ENCODE assay signal across 9 cellular contexts in genomic region chr5:95261369-95262175, GRCh38. TPM values are rescaled to one million over a fixed set of nuclear protein-coding genes. Genes with fewer than 3 reads are reported as not detected.
DNase-seq lines count a peak whose midpoint lies in the region; ATAC-seq, FAIRE-seq and TF ChIP-seq lines count a peak whose summit lies in the region.
"Had no signal": no experiment of that assay in that cellular context is flagged by ENCODE, and none has a peak within 500 bp of the region (broad histone marks: within the 10 kb centered on the region; RNA-seq: fewer than 3 reads in every experiment).

No MANE protein-coding gene starts in this region.

- intact Hi-C loops in Right ventricle myocardium superior (cut with DNase I), result no loop called here
- intact Hi-C loops in cardiac septum (cut with DNase I), result loop anchor here (5.0 kb wide), 1 partner anchor 294 kb away; no protein-coding TSS in a partner anchor
- intact Hi-C loops in kidney (cut with DNase I), result no loop called here

- no peak overlapping the region for H2AFZ ChIP-seq in OCI-LY3 (ENCODE audit: low read depth, low read length)

- no peak overlapping the region for H3K9ac ChIP-seq in OCI-LY3 (ENCODE audit: low read length)
- H3K9ac ChIP-seq in kidney (ENCODE audit: low read length in 2 of 2), result no peak overlapping the region

- H3K4me1 ChIP-seq in OCI-LY3 (ENCODE audit: low read length) (no peaks in the 10 kb centered on the region), small intestine (ENCODE audit: control insufficient read depth in 2 of 2, insufficient read depth in 1 of 2, low read depth in 1 of 2, low read length in 1 of 2) (no peaks in the 10 kb centered on the region), kidney (ENCODE audit: control insufficient read depth in 1 of 2, insufficient read depth in 1 of 2, low read depth in 1 of 2, low read length in 2 of 2) (no peaks in the 10 kb centered on the region)

- H3K27me3 ChIP-seq in OCI-LY3 (ENCODE audit: low read depth, low read length), result no peaks in the 10 kb centered on the region
- no peaks in the 10 kb centered on the region for H3K27me3 ChIP-seq in small intestine (ENCODE audit: control insufficient read depth in 2 of 2, insufficient read depth in 2 of 2, low read length in 2 of 2)

- peak; percentile 73 for ATAC-seq in Right ventricle myocardium superior (ENCODE audit: poor library complexity)

- peak overlapping the region; percentile 10; the same call in 1 of the 2 replicates for H3K4me2 ChIP-seq in OCI-LY3 (ENCODE audit: low read length)

- H3K36me3 ChIP-seq in OCI-LY3 (replicated peaks; ENCODE audit: low read depth, low read length), result no peaks in the 10 kb centered on the region
- no peaks in the 10 kb centered on the region for H3K36me3 ChIP-seq in small intestine (ENCODE audit: control insufficient read depth in 2 of 2, insufficient read depth in 2 of 2, low read length in 2 of 2)
- no peaks in the 10 kb centered on the region for H3K36me3 ChIP-seq in kidney (ENCODE audit: control insufficient read depth in 1 of 2, insufficient read depth in 2 of 2, low read length in 2 of 2)

- DNase-seq in Right ventricle myocardium superior (no peak), cardiac septum (ENCODE audit: low spot score) (no peak), epidermal melanocyte (ENCODE audit: insufficient read length, low spot score) (peak; percentile 38), small intestine (peak; percentile 14), kidney (no peak)
- DNase-seq in stimulated activated CD8-positive, alpha-beta memory T cell treated with anti-CD3 and anti-CD28 coated beads, Interleukin-4, amount 100 ng/mL, for 48 hours, result no peak
- no peak for DNase-seq in activated CD4-positive, alpha-beta T cell treated with anti-CD3 and anti-CD28 coated beads for 1 hour
- DNase-seq: activated naive CD8-positive, alpha-beta T cell treated with anti-CD3 and anti-CD28 coated beads, Interleukin-2, amount 10 ng/mL, durations not matched to agents 7 days and 5 days had no signal

- WGBS in small intestine, 3 donors, result 57 to 72% (median 62%) methylated on average over 4 of the region's 4 CpGs

- H3K27ac ChIP-seq in OCI-LY3 (ENCODE audit: low read length), result no peak overlapping the region
- no peak overlapping the region for H3K27ac ChIP-seq in small intestine (ENCODE audit: low read depth in 1 of 2, low read length in 1 of 2)
- H3K27ac ChIP-seq in kidney (ENCODE audit: low read depth in 2 of 2, low read length in 2 of 2), result no peak overlapping the region

- H4K20me1 ChIP-seq in OCI-LY3 (ENCODE audit: insufficient read depth, low read length), result no peaks in the 10 kb centered on the region

- TF ChIP-seq CTCF in OCI-LY3 (IDR thresholded peaks at IDR 0.05; ENCODE audit: low read depth, low read length) (peak; percentile 65), kidney (IDR thresholded peaks at IDR 0.05; ENCODE audit: borderline replicate concordance, extremely low read depth, insufficient read depth) (no peak)

- H3K4me3 ChIP-seq in OCI-LY3 (ENCODE audit: low read length), result no peak overlapping the region
- H3K4me3 ChIP-seq in small intestine (ENCODE audit: low read depth in 1 of 2, low read length in 2 of 2), result no peak overlapping the region
- no peak overlapping the region for H3K4me3 ChIP-seq in kidney (ENCODE audit: low read length in 2 of 2)

- FAIRE-seq in small intestine (lab: Jason Lieb, UNC) (no peak), kidney (lab: Jason Lieb, UNC) (no peak)

- H3K9me3 ChIP-seq in OCI-LY3 (ENCODE audit: insufficient read depth, low read length), result no peaks in the 10 kb centered on the region
- H3K9me3 ChIP-seq in small intestine (ENCODE audit: control insufficient read depth, low read depth), result no peaks in the 10 kb centered on the region
- no peaks in the 10 kb centered on the region for H3K9me3 ChIP-seq in kidney (ENCODE audit: control insufficient read depth in 1 of 2, low read length in 2 of 2)

- no peaks in the 10 kb centered on the region for H3K79me2 ChIP-seq in OCI-LY3 (ENCODE audit: low read length)

RNA-seq across cellular contexts. Expression of gene MCTP1, which starts 23.3 kb away (rescaled TPM):
- total RNA-seq in Right ventricle myocardium superior (7.1 TPM), cardiac septum (11.5 TPM), kidney (19.3 TPM)
- polyA plus RNA-seq in small intestine (1 to 10 TPM in 1 of 3 donors, under 1 TPM in 2; 0.22 to 6.1 (median 0.81) TPM), kidney (ENCODE audit: insufficient read depth, low read depth, low replicate concordance) (1.4 TPM)

Comparison
In these comparisons a context has a peak if more than half of its experiments do, and no peak if none do; other contexts are left out.
1. DNase-seq: peak in epidermal melanocyte (single experiment) and small intestine (single experiment); none in Right ventricle myocardium superior (single experiment), cardiac septum (single experiment), stimulated activated CD8-positive, alpha-beta memory T cell treated with anti-CD3 and anti-CD28 coated beads, Interleukin-4, amount 100 ng/mL, for 48 hours (single experiment), activated CD4-positive, alpha-beta T cell treated with anti-CD3 and anti-CD28 coated beads for 1 hour (single experiment) and kidney (single experiment).